ENCODE assay signal across 33 cellular contexts in genomic region chr22:22322792-22323191, GRCh38.
"Had no signal": no experiment of that assay in that cellular context is flagged by ENCODE, and none has a peak within 500 bp of the region (broad histone marks: within the 10 kb centered on the region; RNA-seq: fewer than 3 reads in every experiment).

No MANE protein-coding gene starts in this region.

- H3K9me3 ChIP-seq: adrenal gland, breast epithelium, colonic mucosa, gastrocnemius medialis, heart right ventricle had no signal

- ATAC-seq: gastrocnemius medialis had no signal

- H3K27ac ChIP-seq: adrenal gland, breast epithelium, cardiac muscle cell, colonic mucosa, dorsolateral prefrontal cortex, foreskin keratinocyte, gastrocnemius medialis, heart right ventricle, VCaP had no signal

- H3K4me1 Mint-ChIP-seq: activated CD8-positive, alpha-beta memory T cell treated with anti-CD3 and anti-CD28 coated beads, Interleukin-2, amount 10 ng/mL, durations not matched to agents 7 days and 5 days; activated naive CD4-positive, alpha-beta T cell treated with anti-CD3 and anti-CD28 coated beads, Interleukin-2, amount 50 U/mL, for 24 hours; activated naive CD8-positive, alpha-beta T cell treated with anti-CD3 and anti-CD28 coated beads for 36 hours; activated naive CD8-positive, alpha-beta T cell treated with anti-CD3 and anti-CD28 coated beads, Interleukin-2, amount 50 U/mL, for 24 hours; brain had no signal

- H3K27me3 ChIP-seq: adrenal gland, breast epithelium, cardiac muscle cell, colonic mucosa, dorsolateral prefrontal cortex, foreskin keratinocyte, gastrocnemius medialis had no signal

- H3K9me3 Mint-ChIP-seq: activated CD4-positive, alpha-beta memory T cell treated with anti-CD3 and anti-CD28 coated beads for 36 hours; activated naive CD4-positive, alpha-beta T cell treated with anti-CD3 and anti-CD28 coated beads for 36 hours; activated naive CD4-positive, alpha-beta T cell treated with anti-CD3 and anti-CD28 coated beads, Interleukin-2, amount 50 U/mL, for 24 hours; activated naive CD8-positive, alpha-beta T cell treated with anti-CD3 and anti-CD28 coated beads for 36 hours; activated naive CD8-positive, alpha-beta T cell treated with anti-CD3 and anti-CD28 coated beads, Interleukin-2, amount 50 U/mL, for 24 hours; activated T-helper 1 cell treated with anti-CD3 and anti-CD28 coated beads, Interleukin-12 subunit alpha, Interleukin-12 subunit beta, Interleukin-2, Interleukin-4 antibody, amounts not matched to agents 30 ng/mL and 10 ng/mL and 1 ng/mL, durations not matched to agents 14 hours and 24 hours and 36 hours; activated T-helper 2 cell treated with anti-CD3 and anti-CD28 coated beads, Interferon-gamma antibody, Interleukin-2, Interleukin-4, amounts not matched to agents 10 μg/mL and 5 μg/mL and 100 μg/mL, durations not matched to agents 14 hours and 24 hours and 36 hours; brain; dendritic cell treated with granulocyte-macrophage colony-stimulating factor and Interleukin-4, amounts not matched to agents 40 ng/mL and 50 ng/mL, for 4 days; endodermal cell had no signal

- H3K4me3 Mint-ChIP-seq: activated CD4-positive, alpha-beta memory T cell treated with anti-CD3 and anti-CD28 coated beads for 36 hours; activated CD8-positive, alpha-beta memory T cell treated with anti-CD3 and anti-CD28 coated beads, Interleukin-2, amount 10 ng/mL, durations not matched to agents 7 days and 5 days; activated CD8-positive, alpha-beta T cell treated with anti-CD3 and anti-CD28 coated beads, Interleukin-2, amount 10 ng/mL, durations not matched to agents 7 days and 5 days; activated naive CD4-positive, alpha-beta T cell treated with anti-CD3 and anti-CD28 coated beads for 36 hours; activated naive CD4-positive, alpha-beta T cell treated with anti-CD3 and anti-CD28 coated beads, Interleukin-2, amount 50 U/mL, for 24 hours; activated naive CD8-positive, alpha-beta T cell treated with anti-CD3 and anti-CD28 coated beads for 36 hours; activated naive CD8-positive, alpha-beta T cell treated with anti-CD3 and anti-CD28 coated beads, Interleukin-2, amount 50 U/mL, for 24 hours; activated T-helper 1 cell treated with anti-CD3 and anti-CD28 coated beads, Interleukin-12 subunit alpha, Interleukin-12 subunit beta, Interleukin-2, Interleukin-4 antibody, amounts not matched to agents 30 ng/mL and 10 ng/mL and 1 ng/mL, durations not matched to agents 14 hours and 24 hours and 36 hours; brain; dendritic cell treated with granulocyte-macrophage colony-stimulating factor and Interleukin-4, amounts not matched to agents 40 ng/mL and 50 ng/mL, for 4 days; endodermal cell; WTC11 had no signal

- DNase-seq: activated CD4-positive, alpha-beta memory T cell treated with anti-CD3 and anti-CD28 coated beads for 36 hours; activated CD4-positive, alpha-beta T cell treated with anti-CD3 and anti-CD28 coated beads for 48 hours; activated CD4-positive, alpha-beta T cell treated with anti-CD3 and anti-CD28 coated beads, Interleukin-2, amount 50 U/mL, for 1 hour; activated CD8-positive, alpha-beta memory T cell treated with anti-CD3 and anti-CD28 coated beads, Interleukin-2, amount 10 ng/mL, durations not matched to agents 7 days and 5 days; activated CD8-positive, alpha-beta memory T cell treated with anti-CD3 and anti-CD28 coated beads, Interleukin-2, amount 50 U/mL, for 4 hours; activated CD8-positive, alpha-beta T cell treated with anti-CD3 and anti-CD28 coated beads, Interleukin-2, amount 10 ng/mL, durations not matched to agents 7 days and 5 days; activated effector memory CD4-positive, alpha-beta T cell treated with anti-CD3 and anti-CD28 coated beads, Interleukin-2, amount 50 U/mL, for 16 hours; activated naive CD4-positive, alpha-beta T cell treated with anti-CD3 and anti-CD28 coated beads for 36 hours; activated naive CD8-positive, alpha-beta T cell treated with anti-CD3 and anti-CD28 coated beads for 36 hours; activated naive CD8-positive, alpha-beta T cell treated with anti-CD3 and anti-CD28 coated beads, Interleukin-2, amount 50 U/mL, for 24 hours; activated T-cell treated with anti-CD3 and anti-CD28 coated beads, Interleukin-2, amount 50 U/mL, for 1 hour; activated T-cell treated with anti-CD3 and anti-CD28 coated beads, Interleukin-2, amount 50 U/mL, for 48 hours; aorta; central memory CD4-positive, alpha-beta T cell; cerebellar nuclear complex; colonic mucosa; effector memory CD4-positive, alpha-beta T cell; foreskin keratinocyte; heart right ventricle; T-helper 2 cell had no signal

- H3K36me3 ChIP-seq: breast epithelium, colonic mucosa had no signal

- H3K4me3 ChIP-seq: adrenal gland, breast epithelium, cardiac muscle cell, colonic mucosa, dorsolateral prefrontal cortex, gastrocnemius medialis, heart right ventricle had no signal

- H3K4me1 ChIP-seq: adrenal gland, breast epithelium, colonic mucosa, foreskin keratinocyte, gastrocnemius medialis, heart right ventricle had no signal

- H3K27me3 Mint-ChIP-seq: activated naive CD4-positive, alpha-beta T cell treated with anti-CD3 and anti-CD28 coated beads, Interleukin-2, amount 50 U/mL, for 24 hours; activated naive CD8-positive, alpha-beta T cell treated with anti-CD3 and anti-CD28 coated beads for 36 hours; activated naive CD8-positive, alpha-beta T cell treated with anti-CD3 and anti-CD28 coated beads, Interleukin-2, amount 50 U/mL, for 24 hours; brain had no signal

- H3K36me3 Mint-ChIP-seq: activated CD4-positive, alpha-beta memory T cell treated with anti-CD3 and anti-CD28 coated beads for 36 hours; activated CD8-positive, alpha-beta memory T cell treated with anti-CD3 and anti-CD28 coated beads, Interleukin-2, amount 10 ng/mL, durations not matched to agents 7 days and 5 days; activated naive CD4-positive, alpha-beta T cell treated with anti-CD3 and anti-CD28 coated beads, Interleukin-2, amount 50 U/mL, for 24 hours; activated naive CD8-positive, alpha-beta T cell treated with anti-CD3 and anti-CD28 coated beads for 36 hours had no signal

- H3K27ac Mint-ChIP-seq: activated CD4-positive, alpha-beta memory T cell treated with anti-CD3 and anti-CD28 coated beads for 36 hours; activated CD8-positive, alpha-beta memory T cell treated with anti-CD3 and anti-CD28 coated beads, Interleukin-2, amount 10 ng/mL, durations not matched to agents 7 days and 5 days; activated CD8-positive, alpha-beta T cell treated with anti-CD3 and anti-CD28 coated beads, Interleukin-2, amount 10 ng/mL, durations not matched to agents 7 days and 5 days; activated naive CD4-positive, alpha-beta T cell treated with anti-CD3 and anti-CD28 coated beads for 36 hours; activated naive CD4-positive, alpha-beta T cell treated with anti-CD3 and anti-CD28 coated beads, Interleukin-2, amount 50 U/mL, for 24 hours; activated naive CD8-positive, alpha-beta T cell treated with anti-CD3 and anti-CD28 coated beads for 36 hours; activated naive CD8-positive, alpha-beta T cell treated with anti-CD3 and anti-CD28 coated beads, Interleukin-2, amount 50 U/mL, for 24 hours; activated T-helper 1 cell treated with anti-CD3 and anti-CD28 coated beads, Interleukin-12 subunit alpha, Interleukin-12 subunit beta, Interleukin-2, Interleukin-4 antibody, amounts not matched to agents 30 ng/mL and 10 ng/mL and 1 ng/mL, durations not matched to agents 14 hours and 24 hours and 36 hours; activated T-helper 2 cell treated with anti-CD3 and anti-CD28 coated beads, Interferon-gamma antibody, Interleukin-2, Interleukin-4, amounts not matched to agents 10 μg/mL and 5 μg/mL and 100 μg/mL, durations not matched to agents 14 hours and 24 hours and 36 hours; dendritic cell treated with granulocyte-macrophage colony-stimulating factor and Interleukin-4, amounts not matched to agents 40 ng/mL and 50 ng/mL, for 4 days; endodermal cell; WTC11 had no signal
